9 cellular contexts compared by ENCODE assay signal in genomic region chr14:49896956-49897355, GRCh38. TPM values are rescaled to one million over a fixed set of nuclear protein-coding genes. Genes with fewer than 3 reads are reported as not detected.
DNase-seq lines count a peak whose midpoint lies in the region; ATAC-seq and TF ChIP-seq lines count a peak whose summit lies in the region.
"Had no signal": no experiment of that assay in that cellular context is flagged by ENCODE, and none has a peak within 500 bp of the region (broad histone marks: within the 10 kb centered on the region; RNA-seq: fewer than 3 reads in every experiment).

No MANE protein-coding gene starts in this region.

- H3K4me1 ChIP-seq in left lung (peaks cover 19 to 50% of the 10 kb centered on the region in 2 donors), tibial artery (peaks cover 0 to 60% (median 26%) of the 10 kb centered on the region in 4 donors)

- no peaks in the 10 kb centered on the region for H3K27me3 Mint-ChIP-seq in activated naive CD4-positive, alpha-beta T cell treated with anti-CD3 and anti-CD28 coated beads, Interleukin-2, amount 10 ng/mL, durations not matched to agents 7 days and 5 days
- no peaks in the 10 kb centered on the region for H3K27me3 Mint-ChIP-seq in activated T-helper 17 cell treated with anti-CD3 and anti-CD28 coated beads, Interleukin-2, amount 50 U/mL, for 72 hours

- H3K36me3 ChIP-seq in left lung = peaks cover 0 to 29% of the 10 kb centered on the region in 2 donors
- peaks cover 0 to 18% (median 4%) of the 10 kb centered on the region in 3 donors for H3K36me3 ChIP-seq in tibial artery

- CTCF ChIA-PET in activated naive CD4-positive, alpha-beta T cell treated with anti-CD3 and anti-CD28 coated beads, Interleukin-2, amount 10 ng/mL, durations not matched to agents 7 days and 5 days (lab: Charles Lee) = interaction anchor here (1.0 kb wide), 1 partner anchor 75 kb away, joined by 3 read pairs; no protein-coding TSS in a partner anchor

- TF ChIP-seq CTCF in left lung (IDR thresholded peaks at IDR 0.05) (no peak), tibial artery (IDR thresholded peaks at IDR 0.05) (no peak)

- peaks cover 50% of the 10 kb centered on the region for H3K36me3 Mint-ChIP-seq in activated naive CD4-positive, alpha-beta T cell treated with anti-CD3 and anti-CD28 coated beads, Interleukin-2, amount 10 ng/mL, durations not matched to agents 7 days and 5 days
- H3K36me3 Mint-ChIP-seq in activated T-helper 17 cell treated with anti-CD3 and anti-CD28 coated beads, Interleukin-2, amount 50 U/mL, for 72 hours (ENCODE audit: low read depth) = peaks cover 83% of the 10 kb centered on the region

- H3K9me3 ChIP-seq in left lung (no peaks in the 10 kb centered on the region), tibial artery (no peaks in the 10 kb centered on the region)

- H3K27ac ChIP-seq in left lung (peak overlapping the region; percentile 13 to 45), tibial artery (peak overlapping the region in 1 of 2 donors; percentile 95)

- H3K27ac Mint-ChIP-seq in activated naive CD4-positive, alpha-beta T cell treated with anti-CD3 and anti-CD28 coated beads, Interleukin-2, amount 10 ng/mL, durations not matched to agents 7 days and 5 days = peak overlapping the region; percentile 85
- H3K27ac Mint-ChIP-seq in activated T-helper 17 cell treated with anti-CD3 and anti-CD28 coated beads, Interleukin-2, amount 50 U/mL, for 72 hours = peak overlapping the region; percentile 100

- H3K27me3 ChIP-seq in left lung (no peaks in the 10 kb centered on the region), tibial artery (no peaks in the 10 kb centered on the region)

- H3K4me3 ChIP-seq in left lung = peak overlapping the region in 1 of 2 donors; percentile 94
- H3K4me3 ChIP-seq in tibial artery = peak overlapping the region; percentile 0 to 93

- peak overlapping the region; percentile 99 for H3K4me3 Mint-ChIP-seq in activated naive CD4-positive, alpha-beta T cell treated with anti-CD3 and anti-CD28 coated beads, Interleukin-2, amount 10 ng/mL, durations not matched to agents 7 days and 5 days
- peak overlapping the region; percentile 91 for H3K4me3 Mint-ChIP-seq in activated T-helper 17 cell treated with anti-CD3 and anti-CD28 coated beads, Interleukin-2, amount 50 U/mL, for 72 hours

- H3K4me1 Mint-ChIP-seq in activated naive CD4-positive, alpha-beta T cell treated with anti-CD3 and anti-CD28 coated beads, Interleukin-2, amount 10 ng/mL, durations not matched to agents 7 days and 5 days = peaks cover 33% of the 10 kb centered on the region
- H3K4me1 Mint-ChIP-seq in activated T-helper 17 cell treated with anti-CD3 and anti-CD28 coated beads, Interleukin-2, amount 50 U/mL, for 72 hours = peaks cover 17% of the 10 kb centered on the region

- ATAC-seq in activated T-helper 17 cell treated with anti-CD3 and anti-CD28 coated beads, Interleukin-2, amount 50 U/mL, for 72 hours (replicated peaks) = no peak
- no peak for ATAC-seq in left lung
- no peak for ATAC-seq in HG02840 (IDR thresholded peaks at IDR 0.05; ENCODE audit: low FRiP score, unreplicated experiment)
- ATAC-seq in GM19328 (IDR thresholded peaks at IDR 0.05; ENCODE audit: unreplicated experiment) = no peak

- no peaks in the 10 kb centered on the region for H3K9me3 Mint-ChIP-seq in activated naive CD4-positive, alpha-beta T cell treated with anti-CD3 and anti-CD28 coated beads, Interleukin-2, amount 10 ng/mL, durations not matched to agents 7 days and 5 days
- H3K9me3 Mint-ChIP-seq in activated T-helper 17 cell treated with anti-CD3 and anti-CD28 coated beads, Interleukin-2, amount 50 U/mL, for 72 hours = no peaks in the 10 kb centered on the region

- DNase-seq in activated naive CD4-positive, alpha-beta T cell treated with anti-CD3 and anti-CD28 coated beads, Interleukin-2, amount 10 ng/mL, durations not matched to agents 7 days and 5 days = no peak
- no peak for DNase-seq in activated naive CD4-positive, alpha-beta T cell treated with anti-CD3 and anti-CD28 coated beads, Interleukin-2, amount 50 U/mL, for 16 hours
- DNase-seq in left lung (no peak), tibial artery (no peak), NCI-H1092 treated with DMSO at 0.1 percent for 48 hours (lab: John Stamatoyannopoulos, UW) (no peak)
- DNase-seq: NCI-H1417 had no signal

- intact Hi-C loops in left lung (cut with DNase I) (no loop called here), tibial artery (cut with DNase I; ENCODE audit: low total_unique reads) (no loop called here)

RNA-seq across cellular contexts. Expression of gene ARF6, which starts 4.1 kb away (rescaled TPM):
- 100 to 1,000 TPM; 161 to 163 TPM for total RNA-seq in activated T-helper 17 cell treated with anti-CD3 and anti-CD28 coated beads, Interleukin-2, amount 50 U/mL, for 72 hours
- total RNA-seq in left lung = 10 to 100 TPM; 73.6 to 89.0 TPM

RNA-seq across cellular contexts. Expression of gene NEMF, which starts 44.4 kb away (rescaled TPM):
- total RNA-seq in activated T-helper 17 cell treated with anti-CD3 and anti-CD28 coated beads, Interleukin-2, amount 50 U/mL, for 72 hours = 10 to 100 TPM; 79.9 to 86.6 TPM
- 10 to 100 TPM; 48.1 to 62.1 TPM for total RNA-seq in left lung
